ENCODE assay signal across 25 cellular contexts in the genomic region with DNA sequence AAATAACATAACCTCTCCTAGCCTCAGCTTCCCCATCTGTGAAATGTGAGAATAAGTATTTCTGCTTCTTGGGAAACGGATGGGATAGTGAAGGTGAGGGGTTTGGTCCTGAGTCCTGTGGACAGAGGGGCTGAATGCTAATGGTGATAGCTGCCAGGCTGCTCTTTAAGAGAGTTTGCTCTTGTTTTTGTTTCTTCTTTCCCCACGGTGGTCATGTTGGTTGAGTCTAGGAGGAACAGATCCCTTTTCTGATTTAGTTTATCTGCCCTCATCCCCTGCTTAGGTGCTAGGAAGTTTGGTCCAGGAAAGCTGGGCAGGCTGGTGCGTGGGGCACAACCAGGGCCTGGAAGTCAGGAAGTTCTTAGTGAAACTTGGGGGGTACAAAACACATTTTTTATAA. TPM values are rescaled to one million over a fixed set of nuclear protein-coding genes. Genes with fewer than 3 reads are reported as not detected.
"Had no signal": no experiment of that assay in that cellular context is flagged by ENCODE, and none has a peak within 500 bp of the region (broad histone marks: within the 10 kb centered on the region; RNA-seq: fewer than 3 reads in every experiment).

No MANE protein-coding gene starts in this region.

- H3K4me1 ChIP-seq: prostate gland had no signal

- DNase-seq: activated CD4-positive, alpha-beta T cell treated with anti-CD3 and anti-CD28 coated beads for 1 hour; activated CD4-positive, alpha-beta T cell treated with anti-CD3 and anti-CD28 coated beads, Interleukin-2, amount 50 U/mL, for 4 hours; activated effector memory CD4-positive, alpha-beta T cell treated with Interleukin-2 at 50 U/mL for 16 hours; activated naive CD4-positive, alpha-beta T cell treated with anti-CD3 and anti-CD28 coated beads for 36 hours; activated naive CD8-positive, alpha-beta T cell treated with anti-CD3 and anti-CD28 coated beads, Interleukin-2, amount 10 ng/mL, durations not matched to agents 7 days and 5 days; activated T-cell treated with anti-CD3 and anti-CD28 coated beads, Interleukin-2, amount 50 U/mL, for 48 hours; amniotic stem cell; colonic mucosa; dorsolateral prefrontal cortex; effector memory CD8-positive, alpha-beta T cell; foreskin melanocyte; immature natural killer cell; kidney glomerular epithelial cell; left lung; mammary epithelial cell; stimulated activated CD4-positive, alpha-beta T cell treated with anti-CD3 and anti-CD28 coated beads, Interleukin-2, amount 100 ng/mL, for 48 hours; stimulated activated CD8-positive, alpha-beta memory T cell treated with anti-CD3 and anti-CD28 coated beads, Interleukin-4, amount 100 ng/mL, for 48 hours; stimulated activated naive CD4-positive, alpha-beta T cell; upper lobe of left lung had no signal

- H3K4me3 ChIP-seq: breast epithelium, colonic mucosa, dorsolateral prefrontal cortex, left lung, prostate gland, thoracic aorta, upper lobe of left lung had no signal

- H3K9me3 Mint-ChIP-seq: activated naive CD4-positive, alpha-beta T cell treated with anti-CD3 and anti-CD28 coated beads for 36 hours; activated naive CD8-positive, alpha-beta T cell treated with anti-CD3 and anti-CD28 coated beads, Interleukin-2, amount 10 ng/mL, durations not matched to agents 7 days and 5 days; central memory CD8-positive, alpha-beta T cell; effector memory CD8-positive, alpha-beta T cell; immature natural killer cell had no signal

- H3K9me3 ChIP-seq: breast epithelium, colonic mucosa, left lung, prostate gland, thoracic aorta, upper lobe of left lung had no signal

- H3K27ac Mint-ChIP-seq: activated naive CD4-positive, alpha-beta T cell treated with anti-CD3 and anti-CD28 coated beads for 36 hours; activated naive CD8-positive, alpha-beta T cell treated with anti-CD3 and anti-CD28 coated beads, Interleukin-2, amount 10 ng/mL, durations not matched to agents 7 days and 5 days; effector memory CD8-positive, alpha-beta T cell; immature natural killer cell had no signal

- H3K27ac ChIP-seq: breast epithelium, colonic mucosa, dorsolateral prefrontal cortex, left lung, prostate gland, thoracic aorta, upper lobe of left lung, VCaP had no signal

- H3K4me3 Mint-ChIP-seq: activated naive CD4-positive, alpha-beta T cell treated with anti-CD3 and anti-CD28 coated beads for 36 hours; activated naive CD8-positive, alpha-beta T cell treated with anti-CD3 and anti-CD28 coated beads, Interleukin-2, amount 10 ng/mL, durations not matched to agents 7 days and 5 days; central memory CD8-positive, alpha-beta T cell; immature natural killer cell had no signal

- H3K36me3 ChIP-seq: breast epithelium, colonic mucosa, left lung, prostate gland, thoracic aorta, upper lobe of left lung had no signal

- ATAC-seq: effector memory CD8-positive, alpha-beta T cell; esophagus mucosa; left lung had no signal

- H3K36me3 Mint-ChIP-seq: activated naive CD8-positive, alpha-beta T cell treated with anti-CD3 and anti-CD28 coated beads, Interleukin-2, amount 10 ng/mL, durations not matched to agents 7 days and 5 days; immature natural killer cell had no signal

RNA-seq across cellular contexts. Expression of gene PITX1, which starts 7.7 kb away (rescaled TPM):
- total RNA-seq: activated naive CD8-positive, alpha-beta T cell treated with anti-CD3 and anti-CD28 coated beads, Interleukin-2, amount 10 ng/mL, durations not matched to agents 7 days and 5 days; thoracic aorta had no signal
- polyA plus RNA-seq: immature natural killer cell had no signal
